Comparison of ENCODE assay signal across 18 cellular contexts in the genomic region with DNA sequence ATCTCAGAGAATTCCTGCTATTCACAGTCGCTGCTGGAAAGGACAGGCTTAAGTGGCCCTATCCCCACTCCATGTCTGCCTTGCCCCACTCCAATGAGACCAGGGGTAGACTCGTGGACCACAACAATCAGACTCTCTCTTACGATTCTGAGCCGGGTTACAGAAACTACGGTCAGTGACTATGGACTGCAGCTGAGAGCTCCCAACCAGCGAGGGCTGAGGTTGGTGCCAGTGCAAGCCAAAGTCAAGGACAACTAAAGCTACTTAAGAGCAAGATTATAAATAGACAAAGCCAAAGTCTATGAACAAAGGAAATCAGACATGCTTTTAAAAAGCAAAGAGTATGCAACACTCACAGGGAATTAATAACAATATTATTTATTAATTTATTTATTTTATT.
"Had no signal": no experiment of that assay in that cellular context is flagged by ENCODE, and none has a peak within 500 bp of the region (broad histone marks: within the 10 kb centered on the region; RNA-seq: fewer than 3 reads in every experiment).

No MANE protein-coding gene starts in this region.

- H3K9me3 ChIP-seq: left ventricle myocardium inferior, neutrophil, upper lobe of right lung had no signal

- DNase-seq: activated CD4-positive, alpha-beta T cell treated with anti-CD3 and anti-CD28 coated beads for 1 hour; activated CD4-positive, alpha-beta T cell treated with anti-CD3 and anti-CD28 coated beads, Interleukin-2, amount 50 U/mL, for 48 hours; activated CD8-positive, alpha-beta memory T cell treated with anti-CD3 and anti-CD28 coated beads, Interleukin-2, amount 10 ng/mL, durations not matched to agents 7 days and 5 days; activated naive CD4-positive, alpha-beta T cell treated with anti-CD3 and anti-CD28 coated beads, Interleukin-2, amount 10 ng/mL, durations not matched to agents 7 days and 5 days; activated T-cell treated with anti-CD3 and anti-CD28 coated beads, Interleukin-2, amount 50 U/mL, for 1 hour; caudate nucleus; islet precursor cell; left ventricle myocardium inferior; natural killer cell; posterior cingulate gyrus; small intestine; stimulated activated CD4-positive, alpha-beta T cell treated with anti-CD3 and anti-CD28 coated beads, Interleukin-4, amount 100 ng/mL, for 4 hours; stimulated activated CD8-positive, alpha-beta memory T cell treated with anti-CD3 and anti-CD28 coated beads, Interleukin-4, amount 100 ng/mL, for 48 hours; stimulated activated naive CD4-positive, alpha-beta T cell treated with Interleukin-2 at 50 U/mL for 16 hours; upper lobe of right lung had no signal

- H3K79me2 ChIP-seq: hepatocyte had no signal

- H3K4me1 Mint-ChIP-seq: memory B cell had no signal

- H3K27ac ChIP-seq: hepatocyte, left ventricle myocardium inferior, neutrophil, upper lobe of right lung had no signal

- H3K4me2 ChIP-seq: hepatocyte had no signal

- H3K36me3 ChIP-seq: left ventricle myocardium inferior, neutrophil, upper lobe of right lung had no signal

- H3K36me3 Mint-ChIP-seq: memory B cell, natural killer cell had no signal

- H3K27me3 Mint-ChIP-seq: activated CD8-positive, alpha-beta memory T cell treated with anti-CD3 and anti-CD28 coated beads, Interleukin-2, amount 10 ng/mL, durations not matched to agents 7 days and 5 days; activated naive CD4-positive, alpha-beta T cell treated with anti-CD3 and anti-CD28 coated beads, Interleukin-2, amount 10 ng/mL, durations not matched to agents 7 days and 5 days; memory B cell had no signal

- ATAC-seq: activated CD8-positive, alpha-beta memory T cell treated with anti-CD3 and anti-CD28 coated beads, Interleukin-2, amount 10 ng/mL, durations not matched to agents 7 days and 5 days; natural killer cell; upper lobe of right lung had no signal

- H3K27me3 ChIP-seq: hepatocyte, neutrophil, upper lobe of right lung had no signal

- H3K4me3 ChIP-seq: hepatocyte, left ventricle myocardium inferior, upper lobe of right lung had no signal

- H3K4me3 Mint-ChIP-seq: activated CD8-positive, alpha-beta memory T cell treated with anti-CD3 and anti-CD28 coated beads, Interleukin-2, amount 10 ng/mL, durations not matched to agents 7 days and 5 days; activated naive CD4-positive, alpha-beta T cell treated with anti-CD3 and anti-CD28 coated beads, Interleukin-2, amount 10 ng/mL, durations not matched to agents 7 days and 5 days; memory B cell; natural killer cell had no signal

- H3K27ac Mint-ChIP-seq: activated CD8-positive, alpha-beta memory T cell treated with anti-CD3 and anti-CD28 coated beads, Interleukin-2, amount 10 ng/mL, durations not matched to agents 7 days and 5 days; activated naive CD4-positive, alpha-beta T cell treated with anti-CD3 and anti-CD28 coated beads, Interleukin-2, amount 10 ng/mL, durations not matched to agents 7 days and 5 days; memory B cell; natural killer cell had no signal

- H3K9me3 Mint-ChIP-seq: activated naive CD4-positive, alpha-beta T cell treated with anti-CD3 and anti-CD28 coated beads, Interleukin-2, amount 10 ng/mL, durations not matched to agents 7 days and 5 days; memory B cell; natural killer cell had no signal

- H3K4me1 ChIP-seq: upper lobe of right lung had no signal
